ENCODE assay signal across 23 cellular contexts in the genomic region with DNA sequence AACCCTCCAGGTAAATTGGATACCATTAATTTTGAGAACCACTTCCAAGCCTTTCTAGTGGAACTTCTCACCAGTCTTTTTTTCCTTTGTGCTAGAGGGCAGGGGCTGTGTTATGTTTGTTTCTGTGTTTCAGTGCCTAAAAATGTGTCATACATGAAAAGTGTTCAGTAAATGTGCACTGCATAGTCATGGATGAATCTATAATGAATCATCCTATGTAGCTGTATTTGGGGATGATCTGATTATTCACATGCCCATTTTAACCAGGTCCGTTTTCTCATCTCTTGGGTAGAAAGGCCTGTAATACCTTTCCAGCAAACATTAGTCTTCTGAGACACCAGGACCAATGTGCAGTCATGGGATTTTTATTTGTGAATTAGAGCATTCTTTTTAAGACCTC.
A peak's percentile ranks its signal among the peaks of the same experiment; 100 is the strongest.
DNase-seq lines count a peak whose midpoint lies in the region; ATAC-seq, FAIRE-seq and TF ChIP-seq lines count a peak whose summit lies in the region.
"Had no signal": no experiment of that assay in that cellular context is flagged by ENCODE, and none has a peak within 500 bp of the region (broad histone marks: within the 10 kb centered on the region; RNA-seq: fewer than 3 reads in every experiment).

No MANE protein-coding gene starts in this region.

- intact Hi-C loops in PC-3 (cut with micrococcal nuclease) (no loop called here), psoas muscle (cut with DNase I) (no loop called here)

- no peaks in the 10 kb centered on the region for H3F3A ChIP-seq in PC-3 (ENCODE audit: low read length, unreplicated experiment)
- no peaks in the 10 kb centered on the region for H3F3A ChIP-seq in MM.1S (ENCODE audit: insufficient read depth, low read length)

- POLR2A ChIA-PET in PC-3 (lab: Charles Lee; ENCODE audit: unreplicated experiment) = no interaction called here

- H3K4me2 ChIP-seq in PC-3 (ENCODE audit: low read length) = no peak overlapping the region
- no peak overlapping the region for H3K4me2 ChIP-seq in MM.1S (ENCODE audit: low read depth, low read length)
- H3K4me2 ChIP-seq: A549, BLaER1 had no signal

- H3K27ac ChIP-seq in PC-3 (ENCODE audit: low read length) = no peak overlapping the region
- no peak overlapping the region for H3K27ac ChIP-seq in MM.1S (ENCODE audit: low read length)
- H3K27ac ChIP-seq in psoas muscle = no peak overlapping the region
- H3K27ac ChIP-seq: 22Rv1, A549, BLaER1, HL-60 had no signal

- peak; percentile 3 for DNase-seq in ELR (ENCODE audit: low read depth)
- DNase-seq in PC-3 = peak; percentile 25
- peak; percentile 45 for DNase-seq in bronchial epithelial cell (ENCODE audit: low read depth)
- peak; percentile 7 for DNase-seq in retinal pigment epithelial cell (ENCODE audit: low read depth)
- DNase-seq in MM.1S = no peak
- no peak for DNase-seq in psoas muscle
- DNase-seq: AML-193; Calu3; CD4-positive, alpha-beta memory T cell; DND-41; EL; KG1 had no signal

- H3K79me2 ChIP-seq in PC-3 (ENCODE audit: low read length) = no peaks in the 10 kb centered on the region
- no peaks in the 10 kb centered on the region for H3K79me2 ChIP-seq in MM.1S (ENCODE audit: low read length)

- TF ChIP-seq CTCF in PC-3 (conservative IDR thresholded peaks at IDR 0.05; ENCODE audit: low read depth, low read length) (no peak), bronchial epithelial cell (IDR thresholded peaks at IDR 0.05; ENCODE audit: insufficient read depth, low read length, severe bottlenecking) (no peak), retinal pigment epithelial cell (conservative IDR thresholded peaks at IDR 0.05; ENCODE audit: low read depth, low read length) (no peak), MM.1S (IDR thresholded peaks at IDR 0.05; ENCODE audit: low read length) (no peak), psoas muscle (IDR thresholded peaks at IDR 0.05) (no peak)

- CTCF ChIA-PET in PC-3 (lab: Charles Lee) = interaction anchor here (0.7 kb wide), 1 partner anchor 17 kb away, joined by 4 read pairs; no protein-coding TSS in a partner anchor

- no peak for FAIRE-seq in bronchial epithelial cell (lab: Jason Lieb, UNC)
- FAIRE-seq: A549, G401.6, GM12891, GM19239, H1, HepG2 had no signal

- ATAC-seq in PC-3 = no peak
- no peak for ATAC-seq in psoas muscle
- no peak for ATAC-seq in HG02763 (IDR thresholded peaks at IDR 0.05; ENCODE audit: unreplicated experiment)
- ATAC-seq: A549, HepG2 had no signal

- H4K20me1 ChIP-seq in PC-3 (ENCODE audit: low read length) (no peaks in the 10 kb centered on the region), MM.1S (ENCODE audit: insufficient read depth, low read length) (no peaks in the 10 kb centered on the region)
- H4K20me1 ChIP-seq: BLaER1 had no signal

- H2AFZ ChIP-seq in PC-3 (ENCODE audit: low read length) (no peak overlapping the region), MM.1S (ENCODE audit: low read length) (no peak overlapping the region)

- no peaks in the 10 kb centered on the region for H3K4me1 ChIP-seq in PC-3 (ENCODE audit: insufficient read depth, low read length)
- H3K4me1 ChIP-seq in MM.1S (ENCODE audit: low read length) = no peaks in the 10 kb centered on the region
- H3K4me1 ChIP-seq in psoas muscle = no peaks in the 10 kb centered on the region
- H3K4me1 ChIP-seq: A549, BLaER1, HAP-1 had no signal

- H3K9me2 ChIP-seq in PC-3 (replicated peaks; ENCODE audit: low read length) = no peaks in the 10 kb centered on the region
- H3K9me2 ChIP-seq in MM.1S (replicated peaks; ENCODE audit: insufficient read depth, low read length) = no peaks in the 10 kb centered on the region

- WGBS in psoas muscle, 3 donors = 85 to 91% (median 90%) methylated on average over 1 of the region's 1 CpG

- H3K9ac ChIP-seq in PC-3 (ENCODE audit: low read length) (no peak overlapping the region), MM.1S (ENCODE audit: low read length) (no peak overlapping the region)
- H3K9ac ChIP-seq: BLaER1 had no signal

- no TSS peak for BruUV-seq in PC-3 (replicated peaks; lab: Mats Ljungman, UMichigan)

- H3K4me3 ChIP-seq in PC-3 (ENCODE audit: low read length) (no peak overlapping the region), bronchial epithelial cell (ENCODE audit: low read depth, low read length) (no peak overlapping the region), retinal pigment epithelial cell (ENCODE audit: low read length) (no peak overlapping the region), MM.1S (ENCODE audit: low read length) (no peak overlapping the region), psoas muscle (no peak overlapping the region)
- H3K4me3 ChIP-seq: A549, BLaER1, HAP-1 had no signal

- H3K36me3 ChIP-seq in PC-3 (ENCODE audit: low read depth, low read length) = no peaks in the 10 kb centered on the region
- H3K36me3 ChIP-seq in bronchial epithelial cell (ENCODE audit: control insufficient read depth, insufficient read depth, low read length) = no peaks in the 10 kb centered on the region
- no peaks in the 10 kb centered on the region for H3K36me3 ChIP-seq in MM.1S (replicated peaks; ENCODE audit: insufficient read depth, low read length)
- H3K36me3 ChIP-seq in psoas muscle (ENCODE audit: insufficient read depth in 1 of 2, low read depth in 1 of 2) = no peaks in the 10 kb centered on the region
- H3K36me3 ChIP-seq: BLaER1, HAP-1 had no signal

- H3K9me3 ChIP-seq in PC-3 (ENCODE audit: low read length) (no peaks in the 10 kb centered on the region), MM.1S (replicated peaks; ENCODE audit: insufficient read depth, low read length) (no peaks in the 10 kb centered on the region), psoas muscle (no peaks in the 10 kb centered on the region)
- H3K9me3 ChIP-seq: A549, BLaER1, HAP-1 had no signal

- H3K27me3 ChIP-seq in PC-3 (ENCODE audit: low read length) (no peaks in the 10 kb centered on the region), bronchial epithelial cell (ENCODE audit: control insufficient read depth, insufficient read depth, low read length) (no peaks in the 10 kb centered on the region), MM.1S (replicated peaks; ENCODE audit: insufficient read depth, low read length) (no peaks in the 10 kb centered on the region), psoas muscle (ENCODE audit: insufficient read depth in 3 of 3, low read length in 2 of 3) (no peaks in the 10 kb centered on the region)
- H3K27me3 ChIP-seq: BLaER1 had no signal

Comparison
In these comparisons a context has a peak if more than half of its experiments do, and no peak if none do; other contexts are left out.
1. DNase-seq: peak in ELR (single experiment), PC-3 (single experiment), bronchial epithelial cell (single experiment) and retinal pigment epithelial cell (single experiment); none in MM.1S (single experiment) and psoas muscle (0 of 2).